15 cellular contexts compared by ENCODE assay signal in the genomic region with DNA sequence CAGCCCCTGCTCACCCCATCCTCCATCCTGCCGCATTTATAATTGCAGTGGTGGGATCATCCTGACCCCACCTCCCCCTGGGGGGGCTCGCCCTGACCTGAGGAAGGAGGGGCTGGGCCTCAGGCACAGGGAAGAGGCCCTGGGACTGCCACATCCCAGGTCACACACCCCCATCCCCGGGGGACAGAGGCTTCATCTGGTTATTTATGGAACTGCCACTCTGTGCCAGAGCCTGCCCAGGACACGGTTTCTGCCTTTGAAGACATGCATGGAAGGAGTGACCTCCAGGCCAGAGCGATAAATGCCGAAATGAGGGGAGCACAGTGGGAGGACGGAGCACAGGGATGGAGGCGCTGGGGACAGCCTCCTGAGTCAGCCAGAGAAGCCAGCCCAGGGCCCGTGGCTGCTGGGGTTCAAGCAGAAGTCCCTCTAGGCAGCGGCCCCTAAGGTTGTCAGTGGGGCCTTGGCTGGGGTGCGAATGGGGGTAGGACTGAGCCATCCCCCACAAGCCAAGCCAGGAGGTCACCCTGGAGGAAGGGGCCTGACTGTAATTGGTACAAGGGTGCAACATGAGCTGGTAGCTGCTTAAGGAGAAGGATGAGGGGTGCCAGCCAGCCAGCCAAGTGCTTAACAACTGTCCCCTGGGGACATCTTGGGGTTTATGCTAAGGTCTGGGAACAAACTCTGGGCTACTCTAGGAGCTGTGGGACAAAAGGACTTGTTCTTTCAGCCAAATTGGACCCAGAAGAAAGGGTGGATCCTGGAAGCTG. TPM values are rescaled to one million over a fixed set of nuclear protein-coding genes. Genes with fewer than 3 reads are reported as not detected.
DNase-seq lines count a peak whose midpoint lies in the region; ATAC-seq and TF ChIP-seq lines count a peak whose summit lies in the region.
"Had no signal": no experiment of that assay in that cellular context is flagged by ENCODE, and none has a peak within 500 bp of the region (broad histone marks: within the 10 kb centered on the region; RNA-seq: fewer than 3 reads in every experiment).

No MANE protein-coding gene starts in this region.

- intact Hi-C loops in IMR-90 (cut with micrococcal nuclease): loop anchor here (1.0 to 10.0 kb wide), 3 partner anchors 83 to 186 kb away; no protein-coding TSS in a partner anchor
- intact Hi-C loops in right lobe of liver (cut with DNase I): no loop called here

- no peaks in the 10 kb centered on the region for H3K27me3 ChIP-seq in IMR-90 (ENCODE audit: control insufficient read depth, insufficient read depth, low read length)
- no peaks in the 10 kb centered on the region for H3K27me3 ChIP-seq in right lobe of liver
- no peaks in the 10 kb centered on the region for H3K27me3 ChIP-seq in smooth muscle cell (ENCODE audit: low read depth)

- H3K23ac ChIP-seq in IMR-90 (ENCODE audit: low read depth, low read length): peak overlapping the region; percentile 64; the same call in 1 of the 2 replicates

- peak overlapping the region; percentile 92 for H4K8ac ChIP-seq in IMR-90 (ENCODE audit: low read depth in 2 of 2, low read length in 2 of 2)

- H3K4me3 ChIP-seq in IMR-90 (ENCODE audit: insufficient read depth, low read depth, low read length) (no peak overlapping the region), coronary artery (peak overlapping the region; percentile 53), right lobe of liver (no peak overlapping the region), smooth muscle cell (no peak overlapping the region)

- TF ChIP-seq RAD21 in IMR-90 (IDR thresholded peaks at IDR 0.05; ENCODE audit: low read length): no peak

- dilution Hi-C loops in IMR-90 (cut with HindIII; ENCODE audit: low sequenced_read_pairs, unreplicated experiment): no loop called here

- H3K14ac ChIP-seq in IMR-90 (replicated peaks; ENCODE audit: low read depth, low read length): peak overlapping the region; percentile 72

- in situ Hi-C loops in IMR-90 (cut with MboI; ENCODE audit: low sequenced_read_pairs): no loop called here

- no peak for TF ChIP-seq CTCF in IMR-90 (conservative IDR thresholded peaks at IDR 0.05; ENCODE audit: low read depth, low read length)
- no peak for TF ChIP-seq CTCF in coronary artery (IDR thresholded peaks at IDR 0.05)
- no peak for TF ChIP-seq CTCF in right lobe of liver (IDR thresholded peaks at IDR 0.05)
- TF ChIP-seq CTCF in smooth muscle cell (IDR thresholded peaks at IDR 0.05; ENCODE audit: borderline replicate concordance, insufficient read depth, poor library complexity, severe bottlenecking): no peak

- H3K79me2 ChIP-seq in smooth muscle cell (ENCODE audit: low read depth): no peaks in the 10 kb centered on the region

- peak overlapping the region; percentile 75 for H3K27ac ChIP-seq in IMR-90 (ENCODE audit: insufficient read depth, low read length)
- H3K27ac ChIP-seq in coronary artery: peak overlapping the region; percentile 73 to 93
- no peak overlapping the region for H3K27ac ChIP-seq in right lobe of liver
- H3K27ac ChIP-seq in smooth muscle cell (ENCODE audit: low read depth): peak overlapping the region; percentile 96

- peak overlapping the region; percentile 85 for H2BK120ac ChIP-seq in IMR-90 (ENCODE audit: low read depth, low read length)

- peak overlapping the region; percentile 97 for H4K91ac ChIP-seq in IMR-90 (ENCODE audit: insufficient read depth, low read depth, low read length)

- DNase-seq in IMR-90 (no peak), coronary artery (ENCODE audit: low spot score) (peak; percentile 88), right lobe of liver (peak in 2 of 3 donors; percentile 13 to 46), smooth muscle cell (lab: John Stamatoyannopoulos, UW; ENCODE audit: unreplicated experiment) (no peak), NCI-H1694 (lab: John Stamatoyannopoulos, UW) (no peak), NCI-H69 (lab: John Stamatoyannopoulos, UW) (no peak), NCI-H128 (lab: John Stamatoyannopoulos, UW; ENCODE audit: unreplicated experiment) (no peak)
- DNase-seq: activated CD4-positive, CD25-positive, alpha-beta regulatory T cell treated with anti-CD3 and anti-CD28 coated beads, Interleukin-2, amount 50 U/mL, for 72 hours; activated naive CD8-positive, alpha-beta T cell treated with anti-CD3 and anti-CD28 coated beads, Interleukin-2, amount 50 U/mL, for 24 hours; activated T-cell treated with anti-CD3 and anti-CD28 coated beads, Interleukin-2, amount 50 U/mL, for 1 hour; cortex of kidney; NCI-H2081 treated with DMSO at 0.1 percent for 48 hours; stimulated activated CD4-positive, alpha-beta T cell treated with anti-CD3 and anti-CD28 coated beads, Interleukin-4, amount 100 ng/mL, for 4 hours; stimulated activated naive B cell treated with anti-CD40 and anti-IgM and Interleukin-4, amounts not matched to agents 10 μg/mL and 1 μg/mL and 100 μg/mL, for 72 hours had no signal

- peak overlapping the region; percentile 34 for H4K5ac ChIP-seq in IMR-90 (ENCODE audit: low read depth, low read length)

- H2AFZ ChIP-seq in IMR-90 (replicated peaks; ENCODE audit: low read length, poor library complexity) (peak overlapping the region; percentile 17), smooth muscle cell (ENCODE audit: low read depth) (no peak overlapping the region)

- H3K18ac ChIP-seq in IMR-90 (ENCODE audit: low read depth, low read length): peak overlapping the region; percentile 51

- H3K79me1 ChIP-seq in IMR-90 (ENCODE audit: low read depth in 1 of 2, low read length in 2 of 2): peaks cover 0 to 5% of the 10 kb centered on the region in 2 experiments; a peak in 1 of 4 replicates

- peaks cover 48% of the 10 kb centered on the region for H3K4me1 ChIP-seq in IMR-90 (ENCODE audit: control insufficient read depth, insufficient read depth, low read length)
- H3K4me1 ChIP-seq in right lobe of liver: no peaks in the 10 kb centered on the region
- no peaks in the 10 kb centered on the region for H3K4me1 ChIP-seq in smooth muscle cell (ENCODE audit: low read depth)

- TF ChIP-seq POLR2A in IMR-90 (IDR thresholded peaks at IDR 0.05; ENCODE audit: low read depth, low read length) (no peak), right lobe of liver (IDR thresholded peaks at IDR 0.05) (no peak)

- peak overlapping the region; percentile 22 for H3K56ac ChIP-seq in IMR-90 (ENCODE audit: extremely low read depth, insufficient read depth, low read length)

- H3K4me2 ChIP-seq in IMR-90 (ENCODE audit: low read depth, low read length) (peak overlapping the region; percentile 15; the same call in 1 of the 2 replicates), smooth muscle cell (no peak overlapping the region)

- H2AK5ac ChIP-seq in IMR-90 (ENCODE audit: low read depth, low read length): peak overlapping the region; percentile 93

- BruUV-seq in IMR-90 (replicated peaks; lab: Mats Ljungman, UMichigan): no TSS peak

- H3K9me1 ChIP-seq in IMR-90 (ENCODE audit: insufficient read depth, low read length): peaks cover 23% of the 10 kb centered on the region

- CTCF ChIA-PET in IMR-90 (lab: Yijun Ruan, JAX): interaction anchor here (0.6 kb wide), 1 partner anchor 254 kb away, joined by 5 read pairs; no protein-coding TSS in a partner anchor

- POLR2A ChIA-PET in IMR-90 (lab: Charles Lee; ENCODE audit: unreplicated experiment): no interaction called here

- WGBS in IMR-90 (ENCODE audit: extremely low coverage in 2 of 2, insufficient read length in 1 of 2), 2 experiments: 90% methylated on average over 2 of the region's 11 CpGs; no CpG with 5 or more reads in 1 of the 2 experiments
- 10% methylated on average over 2 of the region's 11 CpGs for WGBS in right lobe of liver (ENCODE audit: insufficient coverage, low coverage, low lambda C conversion rate, missing lambda C conversion rate)
- WGBS in smooth muscle cell (ENCODE audit: low lambda C conversion rate): 93% methylated on average over 11 of the region's 11 CpGs

- H3K9me3 ChIP-seq in IMR-90 (ENCODE audit: control insufficient read depth, insufficient read depth, low read length): no peaks in the 10 kb centered on the region
- H3K9me3 ChIP-seq in right lobe of liver: no peaks in the 10 kb centered on the region
- no peaks in the 10 kb centered on the region for H3K9me3 ChIP-seq in smooth muscle cell (replicated peaks; ENCODE audit: low read depth)

- no peak overlapping the region for H3K9ac ChIP-seq in IMR-90 (ENCODE audit: low read depth, low read length)
- no peak overlapping the region for H3K9ac ChIP-seq in smooth muscle cell (ENCODE audit: low read depth)

- H3K36me3 ChIP-seq in IMR-90 (ENCODE audit: control insufficient read depth, insufficient read depth, low read length) (no peaks in the 10 kb centered on the region), right lobe of liver (no peaks in the 10 kb centered on the region), smooth muscle cell (ENCODE audit: low read depth) (no peaks in the 10 kb centered on the region)

- H3F3A ChIP-seq in smooth muscle cell (ENCODE audit: low read depth): peaks cover 2% of the 10 kb centered on the region

- peak overlapping the region; percentile 90 for H3K4ac ChIP-seq in IMR-90 (ENCODE audit: low read depth, low read length)

- peak overlapping the region; percentile 96 for H2BK20ac ChIP-seq in IMR-90 (ENCODE audit: low read depth, low read length)

- H2AK9ac ChIP-seq in IMR-90 (replicated peaks; ENCODE audit: low read depth, low read length, poor library complexity): peak overlapping the region; percentile 12

- H4K20me1 ChIP-seq in IMR-90 (ENCODE audit: insufficient read depth, low read length) (no peaks in the 10 kb centered on the region), smooth muscle cell (ENCODE audit: low read depth) (no peaks in the 10 kb centered on the region)

- H2BK5ac ChIP-seq in IMR-90 (ENCODE audit: low read depth, low read length, poor library complexity, severe bottlenecking): peak overlapping the region; percentile 44

- ATAC-seq in IMR-90 (ENCODE audit: low read depth) (no peak), right lobe of liver (no peak), HG02623 (IDR thresholded peaks at IDR 0.05; ENCODE audit: unreplicated experiment) (no peak)
- ATAC-seq: activated naive CD8-positive, alpha-beta T cell treated with anti-CD3 and anti-CD28 coated beads, Interleukin-2, amount 50 U/mL, for 24 hours; stimulated activated naive B cell treated with anti-CD40 and anti-IgM and Interleukin-4, amounts not matched to agents 10 μg/mL and 1 μg/mL and 100 μg/mL, for 72 hours had no signal

- peak overlapping the region; percentile 81; the same call in 2 of the 3 replicates for H2BK15ac ChIP-seq in IMR-90 (ENCODE audit: low read depth, low read length)

TF ChIP-seq in IMR-90, 13 proteins besides CTCF, POLR2A, EP300 and RAD21 (continues in another document):
- TF ChIP-seq RFX5 (IDR thresholded peaks at IDR 0.05; ENCODE audit: low read depth, low read length) (no peak), RCOR1 (IDR thresholded peaks at IDR 0.05; ENCODE audit: insufficient replicate concordance, low read length) (no peak), MXI1 (IDR thresholded peaks at IDR 0.05; ENCODE audit: borderline replicate concordance, low read depth, low read length) (no peak), CHD1 (IDR thresholded peaks at IDR 0.05; ENCODE audit: low read depth, low read length) (no peak)

RNA-seq across cellular contexts. Expression of a gene that starts 51.4 kb away (rescaled TPM):
- total RNA-seq in IMR-90 (2012; rRNA removed) (1.1 and 1.4 TPM in 2 replicates), right lobe of liver (under 1 TPM; 0.05 to 0.31 (median 0.17) TPM), smooth muscle cell (1.9 TPM in 2 replicates)
- polyA plus RNA-seq in IMR-90 (2012; rRNA removed) (0.83 and 1.0 TPM in 2 replicates), smooth muscle cell (0.39 and 0.78 TPM in 2 replicates)
- 0.36 and 0.56 TPM in 2 replicates for polyA plus RNA-seq in IMR-90 (2012; cell fraction: cytosol; rRNA removed)
- 0.84 and 1.00 TPM in 2 replicates for polyA plus RNA-seq in IMR-90 (2012; cell fraction: nucleus; rRNA removed; ENCODE audit: low replicate concordance)

Comparison
In these comparisons a context has a peak if more than half of its experiments do, and no peak if none do; other contexts are left out.
1. DNase-seq: peak in coronary artery (single experiment) and right lobe of liver (2 of 3); none in IMR-90 (single experiment), smooth muscle cell (single experiment), NCI-H1694 (single experiment), NCI-H69 (single experiment) and NCI-H128 (single experiment).
2. H3K27ac ChIP-seq: peak in IMR-90 (single experiment), coronary artery (2 of 2) and smooth muscle cell (single experiment); none in right lobe of liver (0 of 3).